Comparison of ENCODE assay signal across 9 cellular contexts in genomic region chr17:75087182-75087557, GRCh38. TPM values are rescaled to one million over a fixed set of nuclear protein-coding genes. Genes with fewer than 3 reads are reported as not detected.
DNase-seq lines count a peak whose midpoint lies in the region; ATAC-seq, FAIRE-seq and TF ChIP-seq lines count a peak whose summit lies in the region.
"Had no signal": no experiment of that assay in that cellular context is flagged by ENCODE, and none has a peak within 500 bp of the region (broad histone marks: within the 10 kb centered on the region; RNA-seq: fewer than 3 reads in every experiment).

No MANE protein-coding gene starts in this region.

- H3K4me1 ChIP-seq in BLaER1 (peaks cover 52% of the 10 kb centered on the region), endothelial cell of umbilical vein (ENCODE audit: control insufficient read depth, extremely low read depth, insufficient read depth, low read length) (peaks cover 42% of the 10 kb centered on the region), neural progenitor cell (peaks cover 20% of the 10 kb centered on the region)

- H3K27ac ChIP-seq in BLaER1 (peak overlapping the region; percentile 77), endothelial cell of umbilical vein (ENCODE audit: insufficient read depth, low read depth, low read length) (peak overlapping the region; percentile 88), neural progenitor cell (no peak overlapping the region)

- H4K20me1 ChIP-seq in BLaER1: no peaks in the 10 kb centered on the region
- H4K20me1 ChIP-seq in endothelial cell of umbilical vein (replicated peaks; ENCODE audit: control insufficient read depth, extremely low read depth, insufficient read depth, low read length): no peaks in the 10 kb centered on the region
- no peaks in the 10 kb centered on the region for H4K20me1 ChIP-seq in neural progenitor cell (ENCODE audit: low read depth)

- no peaks in the 10 kb centered on the region for H3K27me3 ChIP-seq in BLaER1
- no peaks in the 10 kb centered on the region for H3K27me3 ChIP-seq in endothelial cell of umbilical vein (ENCODE audit: control insufficient read depth in 2 of 2, insufficient read depth in 2 of 2, low read length in 2 of 2)
- no peaks in the 10 kb centered on the region for H3K27me3 ChIP-seq in neural progenitor cell

- TF ChIP-seq POLR2A in NB4 (IDR thresholded peaks at IDR 0.05; ENCODE audit: extremely low read depth, insufficient read length) (no peak), endothelial cell of umbilical vein (IDR thresholded peaks at IDR 0.05; ENCODE audit: low read depth, low read length) (no peak)

- intact Hi-C loops in endothelial cell of umbilical vein (cut with micrococcal nuclease): loop anchor here (1.0 to 2.0 kb wide), 5 partner anchors 9 to 52 kb away; partner anchors contain the start of gene ATP5PD

- DNase-seq in NB4 (ENCODE audit: low read depth) (no peak), endothelial cell of umbilical vein (ENCODE audit: low read depth, low spot score) (no peak), neural progenitor cell (ENCODE audit: low spot score) (no peak), AML-193 (lab: John Stamatoyannopoulos, UW) (no peak), anterior cingulate cortex (lab: John Stamatoyannopoulos, UW) (no peak)
- DNase-seq in stimulated activated CD4-positive, alpha-beta T cell treated with anti-CD3 and anti-CD28 coated beads, Interleukin-4, amount 100 ng/mL, for 24 hours: no peak
- DNase-seq: NCI-H1417 treated with DMSO at 0.1 percent for 48 hours had no signal

- H3K36me3 ChIP-seq in BLaER1: no peaks in the 10 kb centered on the region
- H3K36me3 ChIP-seq in endothelial cell of umbilical vein (ENCODE audit: control insufficient read depth in 2 of 2, extremely low read depth in 1 of 2, insufficient read depth in 2 of 2, low read length in 2 of 2): no peaks in the 10 kb centered on the region
- no peaks in the 10 kb centered on the region for H3K36me3 ChIP-seq in neural progenitor cell

- peaks cover 21% of the 10 kb centered on the region for H3F3A ChIP-seq in neural progenitor cell (ENCODE audit: low read depth)

- no peaks in the 10 kb centered on the region for H3K9me3 Mint-ChIP-seq in neural progenitor cell

- dilution Hi-C loops in endothelial cell of umbilical vein (cut with MboI; ENCODE audit: extremely low pct_ligation_motif_present, low sequenced_read_pairs): no loop called here

- H3K27ac Mint-ChIP-seq in neural progenitor cell: no peak overlapping the region

- no peaks in the 10 kb centered on the region for H3K9me1 ChIP-seq in endothelial cell of umbilical vein (replicated peaks; ENCODE audit: control insufficient read depth, extremely low read depth, insufficient read depth, low read length)

- peaks cover 7% of the 10 kb centered on the region for H3K27me3 Mint-ChIP-seq in neural progenitor cell (ENCODE audit: insufficient read depth, low read depth)

- H3K79me2 ChIP-seq in endothelial cell of umbilical vein (ENCODE audit: control insufficient read depth, insufficient read depth, low read length): no peaks in the 10 kb centered on the region
- no peaks in the 10 kb centered on the region for H3K79me2 ChIP-seq in neural progenitor cell (ENCODE audit: low read depth)

- peaks cover 57% of the 10 kb centered on the region for H3K4me1 Mint-ChIP-seq in neural progenitor cell

- H3K4me3 Mint-ChIP-seq in neural progenitor cell: peak overlapping the region; percentile 52

- no peak for FAIRE-seq in endothelial cell of umbilical vein (lab: Jason Lieb, UNC)

- H3K4me2 ChIP-seq in BLaER1: peak overlapping the region; percentile 98
- H3K4me2 ChIP-seq in endothelial cell of umbilical vein (ENCODE audit: insufficient read depth, low read length): peak overlapping the region; percentile 33
- peak overlapping the region; percentile 73 for H3K4me2 ChIP-seq in neural progenitor cell

- H3K4me3 ChIP-seq in BLaER1 (peak overlapping the region; percentile 76), NB4 (ENCODE audit: low read depth, low read length) (peak overlapping the region; percentile 62), endothelial cell of umbilical vein (replicated peaks in 1 of 3; ENCODE audit: insufficient read depth in 1 of 3, low read depth in 1 of 3, low read length in 3 of 3) (peak overlapping the region in 1 of 3 experiments; percentile 52), neural progenitor cell (peak overlapping the region; percentile 62)

- POLR2A ChIA-PET in endothelial cell of umbilical vein (lab: Charles Lee): interaction anchor here (0.9 to 1.1 kb wide), 2 partner anchors 9 to 25 kb away, joined by 3 to 5 read pairs; no protein-coding TSS in a partner anchor

- CTCF ChIA-PET in endothelial cell of umbilical vein (lab: Charles Lee): interaction anchor here (1.3 to 4.1 kb wide), 7 partner anchors 9 to 126 kb away, joined by 3 to 35 read pairs (median 13); no protein-coding TSS in a partner anchor

- no peaks in the 10 kb centered on the region for H3K9me3 ChIP-seq in BLaER1
- H3K9me3 ChIP-seq in endothelial cell of umbilical vein (replicated peaks; ENCODE audit: control insufficient read depth, insufficient read depth, low read length): no peaks in the 10 kb centered on the region
- H3K9me3 ChIP-seq in neural progenitor cell (ENCODE audit: low read depth): no peaks in the 10 kb centered on the region

- H3K9ac ChIP-seq in BLaER1 (peak overlapping the region; percentile 84), endothelial cell of umbilical vein (replicated peaks; ENCODE audit: extremely low read depth, insufficient read depth, low read length) (peak overlapping the region; percentile 28), neural progenitor cell (no peak overlapping the region)

- TF ChIP-seq CTCF in NB4 (IDR thresholded peaks at IDR 0.05; ENCODE audit: low read depth, low read length): no peak
- no peak for TF ChIP-seq CTCF in endothelial cell of umbilical vein (IDR thresholded peaks at IDR 0.05; ENCODE audit: extremely low read depth in 1 of 2, insufficient read depth in 1 of 2, low read depth in 1 of 2, low read length in 2 of 2)
- no peak for TF ChIP-seq CTCF in neural progenitor cell (IDR thresholded peaks at IDR 0.05)

- peak overlapping the region; percentile 61 for H2AFZ ChIP-seq in endothelial cell of umbilical vein (ENCODE audit: low read depth, low read length)
- H2AFZ ChIP-seq in neural progenitor cell (replicated peaks): peak overlapping the region; percentile 99

- H3K36me3 Mint-ChIP-seq in neural progenitor cell: no peaks in the 10 kb centered on the region

- BruUV-seq in endothelial cell of umbilical vein (replicated peaks; lab: Mats Ljungman, UMichigan): no TSS peak

- no peak for ATAC-seq in GM18517 (IDR thresholded peaks at IDR 0.05; ENCODE audit: unreplicated experiment)

RNA-seq across cellular contexts. Expression of gene SLC16A5, which starts 0.6 kb away (rescaled TPM):
- 16.4 and 17.4 TPM in 2 replicates for total RNA-seq in endothelial cell of umbilical vein
- 23.3 and 31.9 TPM in 2 replicates for polyA plus RNA-seq in endothelial cell of umbilical vein
- 12.6 and 16.4 TPM in 2 replicates for polyA plus RNA-seq in endothelial cell of umbilical vein (2011; cell fraction: cytosol; rRNA removed)
- polyA plus RNA-seq in endothelial cell of umbilical vein (2011; cell fraction: nucleus; rRNA removed): 32.6 and 39.1 TPM in 2 replicates
- 8.7 and 13.9 TPM in 2 replicates for polyA plus RNA-seq in endothelial cell of umbilical vein (2012)
- 19.2 and 22.6 TPM in 2 replicates for polyA minus RNA-seq in endothelial cell of umbilical vein
- 22.5 TPM for polyA minus RNA-seq in endothelial cell of umbilical vein (2011; cell fraction: cytosol; rRNA and poly(A)+ RNA removed)
- polyA minus RNA-seq in endothelial cell of umbilical vein (2011; cell fraction: nucleus; rRNA and poly(A)+ RNA removed): 10.1 and 15.0 TPM in 2 replicates
- 3.4 and 19.9 TPM in 2 replicates for total RNA-seq in neural progenitor cell (ENCODE audit: low replicate concordance)

RNA-seq across cellular contexts. Expression of gene ARMC7, which starts 22.6 kb away (rescaled TPM):
- 14.5 and 15.7 TPM in 2 replicates for total RNA-seq in endothelial cell of umbilical vein
- polyA plus RNA-seq in endothelial cell of umbilical vein: 11.8 and 13.1 TPM in 2 replicates
- 10.5 and 11.1 TPM in 2 replicates for polyA plus RNA-seq in endothelial cell of umbilical vein (2011; cell fraction: cytosol; rRNA removed)
- 9.3 and 10.0 TPM in 2 replicates for polyA plus RNA-seq in endothelial cell of umbilical vein (2011; cell fraction: nucleus; rRNA removed)
- polyA plus RNA-seq in endothelial cell of umbilical vein (2012): 9.0 and 9.4 TPM in 2 replicates
- 12.7 and 14.1 TPM in 2 replicates for polyA minus RNA-seq in endothelial cell of umbilical vein
- 9.3 TPM for polyA minus RNA-seq in endothelial cell of umbilical vein (2011; cell fraction: cytosol; rRNA and poly(A)+ RNA removed)
- 3.9 and 7.6 TPM in 2 replicates for polyA minus RNA-seq in endothelial cell of umbilical vein (2011; cell fraction: nucleus; rRNA and poly(A)+ RNA removed)
- total RNA-seq in neural progenitor cell (ENCODE audit: low replicate concordance): 1.9 and 4.3 TPM in 2 replicates

RNA-seq across cellular contexts. Expression of gene KCTD2, which starts 40.1 kb away (rescaled TPM):
- 20.6 and 23.2 TPM in 2 replicates for total RNA-seq in endothelial cell of umbilical vein
- 24.3 and 24.8 TPM in 2 replicates for polyA plus RNA-seq in endothelial cell of umbilical vein
- polyA plus RNA-seq in endothelial cell of umbilical vein (2011; cell fraction: cytosol; rRNA removed): 27.6 and 29.2 TPM in 2 replicates
- polyA plus RNA-seq in endothelial cell of umbilical vein (2011; cell fraction: nucleus; rRNA removed): 19.9 and 20.6 TPM in 2 replicates
- 16.8 and 18.1 TPM in 2 replicates for polyA plus RNA-seq in endothelial cell of umbilical vein (2012)
- polyA minus RNA-seq in endothelial cell of umbilical vein: 21.9 and 24.0 TPM in 2 replicates
- polyA minus RNA-seq in endothelial cell of umbilical vein (2011; cell fraction: cytosol; rRNA and poly(A)+ RNA removed): 10.5 TPM
- 6.7 and 7.8 TPM in 2 replicates for polyA minus RNA-seq in endothelial cell of umbilical vein (2011; cell fraction: nucleus; rRNA and poly(A)+ RNA removed)
- 28.9 and 32.9 TPM in 2 replicates for total RNA-seq in neural progenitor cell (ENCODE audit: low replicate concordance)

RNA-seq across cellular contexts. Expression of gene ATP5PD, which starts 40.4 kb away (rescaled TPM):
- 200 and 202 TPM in 2 replicates for total RNA-seq in endothelial cell of umbilical vein
- polyA plus RNA-seq in endothelial cell of umbilical vein: 176 and 182 TPM in 2 replicates
- 231 and 268 TPM in 2 replicates for polyA plus RNA-seq in endothelial cell of umbilical vein (2011; cell fraction: cytosol; rRNA removed)
- polyA plus RNA-seq in endothelial cell of umbilical vein (2011; cell fraction: nucleus; rRNA removed): 76.5 and 82.1 TPM in 2 replicates
- 350 and 390 TPM in 2 replicates for polyA plus RNA-seq in endothelial cell of umbilical vein (2012)
- 112 and 155 TPM in 2 replicates for polyA minus RNA-seq in endothelial cell of umbilical vein
- 118 TPM for polyA minus RNA-seq in endothelial cell of umbilical vein (2011; cell fraction: cytosol; rRNA and poly(A)+ RNA removed)
- polyA minus RNA-seq in endothelial cell of umbilical vein (2011; cell fraction: nucleus; rRNA and poly(A)+ RNA removed): 17.8 and 22.8 TPM in 2 replicates
- 209 and 268 TPM in 2 replicates for total RNA-seq in neural progenitor cell (ENCODE audit: low replicate concordance)

RNA-seq across cellular contexts. Expression of gene NT5C, which starts 44.4 kb away (rescaled TPM):
- total RNA-seq in endothelial cell of umbilical vein: 32.6 and 39.2 TPM in 2 replicates
- polyA plus RNA-seq in endothelial cell of umbilical vein: 29.1 and 38.0 TPM in 2 replicates
- polyA plus RNA-seq in endothelial cell of umbilical vein (2011; cell fraction: cytosol; rRNA removed): 19.9 and 31.5 TPM in 2 replicates
- polyA plus RNA-seq in endothelial cell of umbilical vein (2011; cell fraction: nucleus; rRNA removed): 32.4 and 37.5 TPM in 2 replicates
- polyA plus RNA-seq in endothelial cell of umbilical vein (2012): 22.4 and 23.6 TPM in 2 replicates
- 7.8 and 8.9 TPM in 2 replicates for polyA minus RNA-seq in endothelial cell of umbilical vein
- polyA minus RNA-seq in endothelial cell of umbilical vein (2011; cell fraction: cytosol; rRNA and poly(A)+ RNA removed): 16.2 TPM
- 5.0 and 6.6 TPM in 2 replicates for polyA minus RNA-seq in endothelial cell of umbilical vein (2011; cell fraction: nucleus; rRNA and poly(A)+ RNA removed)
- total RNA-seq in neural progenitor cell (ENCODE audit: low replicate concordance): 45.8 and 117 TPM in 2 replicates

Comparison
In these comparisons a context has a peak if more than half of its experiments do, and no peak if none do; other contexts are left out.
1. H3K4me2 ChIP-seq: peak in every context shown above with its lines; median percentile 98 in BLaER1; 73 in neural progenitor cell; 33 in endothelial cell of umbilical vein.